In the genomic region with DNA sequence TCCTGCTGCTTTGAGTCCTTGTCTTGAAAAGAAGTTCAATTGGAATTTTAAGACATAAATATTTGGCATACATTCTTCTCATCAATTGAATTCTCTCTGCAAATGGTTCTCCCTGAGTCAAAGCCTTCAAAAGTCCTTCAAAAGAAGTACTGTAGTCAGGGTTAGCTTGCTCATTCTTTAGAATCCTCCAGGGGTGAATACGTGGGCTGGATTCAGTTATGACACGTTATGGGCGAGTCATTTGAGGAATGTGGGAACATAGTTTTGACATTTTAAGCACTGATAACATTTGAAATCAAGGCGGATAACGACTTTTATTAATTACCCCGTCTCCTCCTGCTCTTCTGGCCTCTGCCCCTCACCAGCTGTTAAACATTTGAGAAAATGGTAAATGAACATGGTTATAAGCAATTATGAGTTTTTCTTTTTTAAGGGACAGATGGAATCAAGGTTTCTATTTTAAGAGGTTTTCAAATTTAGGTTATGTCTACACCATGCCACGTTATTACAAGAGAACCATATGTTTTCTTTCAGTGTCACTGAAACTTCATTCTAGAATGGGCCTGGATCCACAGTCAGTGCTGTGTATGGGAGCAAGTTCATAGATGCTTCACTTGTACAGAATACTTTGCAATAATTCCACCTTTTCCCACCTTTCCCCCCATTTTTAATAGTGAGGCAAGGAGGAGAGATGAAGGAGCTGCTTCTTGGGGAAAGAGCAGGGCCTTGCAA, we compare ENCODE assay signal across 13 cellular contexts.
DNase-seq lines count a peak whose midpoint lies in the region; ATAC-seq and TF ChIP-seq lines count a peak whose summit lies in the region.
"Had no signal": no experiment of that assay in that cellular context is flagged by ENCODE, and none has a peak within 500 bp of the region (broad histone marks: within the 10 kb centered on the region; RNA-seq: fewer than 3 reads in every experiment).

No MANE protein-coding gene starts in this region.

- DNase-seq in AG04449 (ENCODE audit: low read depth, low spot score) (peak; percentile 54), HT1080 (ENCODE audit: low read depth) (peak; percentile 53), astrocyte of the spinal cord (ENCODE audit: low read depth, low spot score) (peak; percentile 23), kidney epithelial cell (ENCODE audit: low read depth) (peak; percentile 2), posterior cingulate gyrus (no peak)
- DNase-seq in activated naive CD4-positive, alpha-beta T cell (lab: John Stamatoyannopoulos, UW) = no peak
- DNase-seq in activated CD4-positive, alpha-beta T cell treated with anti-CD3 and anti-CD28 coated beads, Interleukin-2, amount 50 U/mL, for 48 hours = no peak
- DNase-seq: activated CD4-positive, alpha-beta T cell treated with anti-CD3 and anti-CD28 coated beads, Interleukin-2, amount 10 ng/mL, durations not matched to agents 7 days and 5 days; activated naive CD4-positive, alpha-beta T cell treated with Interleukin-2 at 50 U/mL for 16 hours; dermis blood vessel endothelial cell; NCI-H774; transverse colon had no signal

- intact Hi-C loops in posterior cingulate gyrus (cut with DNase I) = no loop called here

- in situ Hi-C loops in astrocyte of the spinal cord (cut with HindIII; ENCODE audit: low sequenced_read_pairs) = no loop called here

- CTCF ChIA-PET in AG04449 (lab: Yijun Ruan, JAX) = no interaction called here

- TF ChIP-seq CTCF in AG04449 (IDR thresholded peaks at IDR 0.05; ENCODE audit: insufficient read depth, low read length, missing control alignments) = no peak
- no peak for TF ChIP-seq CTCF in astrocyte of the spinal cord (IDR thresholded peaks at IDR 0.05; ENCODE audit: low read depth, low read length)
- TF ChIP-seq CTCF in kidney epithelial cell (IDR thresholded peaks at IDR 0.05; ENCODE audit: insufficient read depth, low read length, poor library complexity, severe bottlenecking) = no peak

- ATAC-seq in GM21526 (IDR thresholded peaks at IDR 0.05; ENCODE audit: low FRiP score, unreplicated experiment) = no peak

- H3K27me3 ChIP-seq in kidney epithelial cell (ENCODE audit: control insufficient read depth, insufficient read depth, low read length) = no peaks in the 10 kb centered on the region
- H3K27me3 ChIP-seq: transverse colon had no signal

- H3K4me3 ChIP-seq in AG04449 (ENCODE audit: low read depth, low read length) (no peak overlapping the region), astrocyte of the spinal cord (ENCODE audit: low read depth, low read length) (no peak overlapping the region), kidney epithelial cell (ENCODE audit: low read depth, low read length) (no peak overlapping the region)
- H3K4me3 ChIP-seq: transverse colon had no signal

- POLR2A ChIA-PET in AG04449 (lab: Yijun Ruan, JAX) = no interaction called here

- no peaks in the 10 kb centered on the region for H3K36me3 ChIP-seq in kidney epithelial cell (ENCODE audit: control insufficient read depth, insufficient read depth, low read length)
- H3K36me3 ChIP-seq: transverse colon had no signal

Comparison
In these comparisons a context has a peak if more than half of its experiments do, and no peak if none do; other contexts are left out.
1. DNase-seq: peak in AG04449 (single experiment), HT1080 (single experiment), astrocyte of the spinal cord (single experiment) and kidney epithelial cell (single experiment); none in posterior cingulate gyrus (0 of 10), activated naive CD4-positive, alpha-beta T cell (0 of 4) and activated CD4-positive, alpha-beta T cell treated with anti-CD3 and anti-CD28 coated beads, Interleukin-2, amount 50 U/mL, for 48 hours (0 of 2).